In the genomic region with DNA sequence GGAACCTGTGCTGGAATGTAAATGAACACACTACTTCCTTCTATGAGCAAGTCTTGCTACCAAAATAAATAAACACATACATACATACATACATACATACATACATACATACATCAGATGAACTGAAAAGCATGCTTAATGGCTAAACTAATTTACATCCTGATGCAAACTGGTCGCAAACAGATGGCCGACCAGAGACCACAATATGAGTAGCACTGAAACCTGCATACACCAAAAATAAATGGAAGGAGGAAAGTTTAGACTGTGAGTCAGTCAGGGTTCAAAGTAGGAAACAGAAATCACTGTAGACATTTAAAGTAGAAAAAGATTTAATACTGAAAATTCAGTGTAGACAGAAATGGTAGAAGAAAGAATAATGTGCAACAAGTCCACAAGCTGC, we compare ENCODE assay signal across 23 cellular contexts.
"Had no signal": no experiment of that assay in that cellular context is flagged by ENCODE, and none has a peak within 500 bp of the region (broad histone marks: within the 10 kb centered on the region; RNA-seq: fewer than 3 reads in every experiment).

No MANE protein-coding gene starts in this region.

- H3K27ac ChIP-seq: colonic mucosa, coronary artery, dorsolateral prefrontal cortex, epithelial cell of prostate, esophagus muscularis mucosa, esophagus squamous epithelium, foreskin keratinocyte, gastrocnemius medialis, gastroesophageal sphincter, heart left ventricle, heart right ventricle had no signal

- H3K27me3 ChIP-seq: colonic mucosa, dorsolateral prefrontal cortex, esophagus muscularis mucosa, esophagus squamous epithelium, foreskin keratinocyte, gastrocnemius medialis, gastroesophageal sphincter, heart left ventricle, heart right ventricle had no signal

- H3K36me3 ChIP-seq: colonic mucosa, esophagus muscularis mucosa, esophagus squamous epithelium, gastrocnemius medialis, gastroesophageal sphincter, heart left ventricle, heart right ventricle had no signal

- H3K4me1 ChIP-seq: colonic mucosa, esophagus muscularis mucosa, esophagus squamous epithelium, foreskin keratinocyte, gastrocnemius medialis, gastroesophageal sphincter, heart left ventricle, heart right ventricle had no signal

- DNase-seq: colonic mucosa; cortex of kidney; dermis blood vessel endothelial cell; dorsolateral prefrontal cortex; effector CD4-positive, alpha-beta T cell; effector CD8-positive, alpha-beta T cell; effector memory CD4-positive, alpha-beta T cell; effector memory CD8-positive, alpha-beta T cell; endodermal cell; erythroblast; esophagus squamous epithelium; foreskin fibroblast; foreskin keratinocyte; gastrocnemius medialis; glutamatergic neuron; head of caudate nucleus; heart left ventricle; heart right ventricle had no signal

- H3K9me3 ChIP-seq: colonic mucosa, esophagus muscularis mucosa, esophagus squamous epithelium, gastrocnemius medialis, gastroesophageal sphincter, heart right ventricle had no signal

- H3K4me3 ChIP-seq: colonic mucosa, coronary artery, esophagus muscularis mucosa, esophagus squamous epithelium, gastrocnemius medialis, gastroesophageal sphincter, heart left ventricle, heart right ventricle had no signal

- ATAC-seq: effector memory CD8-positive, alpha-beta T cell; esophagus mucosa; foreskin keratinocyte; gastrocnemius medialis; gastroesophageal sphincter; heart left ventricle; heart right ventricle had no signal
